1 cellular context compared by ENCODE assay signal in the genomic region with DNA sequence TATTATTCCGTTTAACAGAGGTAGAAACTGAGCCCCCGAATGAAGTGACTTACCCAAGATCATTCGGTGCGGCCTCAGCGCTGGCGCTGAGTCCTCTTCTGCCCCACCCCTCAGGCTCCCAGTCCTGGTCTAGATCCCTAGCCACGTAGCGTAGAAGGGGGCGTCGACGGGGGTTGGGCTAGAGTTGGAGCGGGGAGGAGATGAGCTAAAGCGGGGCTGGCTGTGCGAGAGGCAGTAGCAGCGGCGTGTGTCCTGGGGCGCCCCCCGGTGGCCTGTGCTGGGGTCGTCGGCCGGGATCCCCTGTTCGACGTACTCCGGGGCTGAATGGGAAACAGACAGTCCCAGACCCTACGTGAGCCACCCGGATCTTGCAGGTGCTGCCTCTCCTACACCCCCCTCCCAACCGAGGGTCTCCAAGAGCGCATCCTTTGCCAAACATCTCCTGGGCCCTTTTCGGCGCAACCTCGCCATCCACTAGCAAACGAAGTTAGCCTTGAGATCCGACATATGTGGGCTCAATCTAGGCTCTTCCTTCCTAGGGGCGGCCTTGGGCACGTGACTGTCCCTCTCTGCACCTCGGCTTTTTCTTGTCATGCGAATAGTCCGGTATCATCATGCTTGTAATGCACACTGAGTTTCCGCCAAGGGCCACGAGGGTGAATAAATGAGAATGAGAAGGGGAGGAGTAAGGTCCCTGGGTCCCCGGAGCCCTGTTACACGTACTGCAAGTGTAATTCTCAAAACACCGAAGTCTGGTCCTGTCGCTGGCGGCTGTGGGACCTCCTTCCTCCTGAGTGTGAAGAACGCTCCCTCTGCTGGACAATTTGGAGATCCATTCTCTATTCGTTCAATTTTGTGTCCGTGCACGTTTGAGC.
TF ChIP-seq lines count a peak whose summit lies in the region.

No MANE protein-coding gene starts in this region.

TF ChIP-seq in neural cell, 6 proteins besides CTCF, POLR2A, EP300 and RAD21:
- TF ChIP-seq, protein P1, sequence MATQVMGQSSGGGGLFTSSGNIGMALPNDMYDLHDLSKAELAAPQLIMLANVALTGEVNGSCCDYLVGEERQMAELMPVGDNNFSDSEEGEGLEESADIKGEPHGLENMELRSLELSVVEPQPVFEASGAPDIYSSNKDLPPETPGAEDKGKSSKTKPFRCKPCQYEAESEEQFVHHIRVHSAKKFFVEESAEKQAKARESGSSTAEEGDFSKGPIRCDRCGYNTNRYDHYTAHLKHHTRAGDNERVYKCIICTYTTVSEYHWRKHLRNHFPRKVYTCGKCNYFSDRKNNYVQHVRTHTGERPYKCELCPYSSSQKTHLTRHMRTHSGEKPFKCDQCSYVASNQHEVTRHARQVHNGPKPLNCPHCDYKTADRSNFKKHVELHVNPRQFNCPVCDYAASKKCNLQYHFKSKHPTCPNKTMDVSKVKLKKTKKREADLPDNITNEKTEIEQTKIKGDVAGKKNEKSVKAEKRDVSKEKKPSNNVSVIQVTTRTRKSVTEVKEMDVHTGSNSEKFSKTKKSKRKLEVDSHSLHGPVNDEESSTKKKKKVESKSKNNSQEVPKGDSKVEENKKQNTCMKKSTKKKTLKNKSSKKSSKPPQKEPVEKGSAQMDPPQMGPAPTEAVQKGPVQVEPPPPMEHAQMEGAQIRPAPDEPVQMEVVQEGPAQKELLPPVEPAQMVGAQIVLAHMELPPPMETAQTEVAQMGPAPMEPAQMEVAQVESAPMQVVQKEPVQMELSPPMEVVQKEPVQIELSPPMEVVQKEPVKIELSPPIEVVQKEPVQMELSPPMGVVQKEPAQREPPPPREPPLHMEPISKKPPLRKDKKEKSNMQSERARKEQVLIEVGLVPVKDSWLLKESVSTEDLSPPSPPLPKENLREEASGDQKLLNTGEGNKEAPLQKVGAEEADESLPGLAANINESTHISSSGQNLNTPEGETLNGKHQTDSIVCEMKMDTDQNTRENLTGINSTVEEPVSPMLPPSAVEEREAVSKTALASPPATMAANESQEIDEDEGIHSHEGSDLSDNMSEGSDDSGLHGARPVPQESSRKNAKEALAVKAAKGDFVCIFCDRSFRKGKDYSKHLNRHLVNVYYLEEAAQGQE (IDR thresholded peaks at IDR 0.05; ENCODE audit: borderline replicate concordance) = no peak
- TF ChIP-seq POLR2AphosphoS5 (IDR thresholded peaks at IDR 0.05) = no peak
- TF ChIP-seq EZH2 (IDR thresholded peaks at IDR 0.05; ENCODE audit: borderline replicate concordance, insufficient read depth, low read length, poor library complexity, severe bottlenecking) = no peak
- TF ChIP-seq SMC3 (conservative IDR thresholded peaks at IDR 0.05; ENCODE audit: poor library complexity) = peak; percentile 97
- TF ChIP-seq TAF1 (IDR thresholded peaks at IDR 0.05; ENCODE audit: low read depth) = no peak
- peak; percentile 22 for TF ChIP-seq MXI1 (conservative IDR thresholded peaks at IDR 0.05; ENCODE audit: poor library complexity, severe bottlenecking)
